Comparison of ENCODE assay signal across 23 cellular contexts in genomic region chr15:35717721-35718120, GRCh38.
"Had no signal": no experiment of that assay in that cellular context is flagged by ENCODE, and none has a peak within 500 bp of the region (broad histone marks: within the 10 kb centered on the region; RNA-seq: fewer than 3 reads in every experiment).

No MANE protein-coding gene starts in this region.

- H3K4me1 ChIP-seq: suprapubic skin, thyroid gland, upper lobe of left lung, uterus had no signal

- H3K4me1 Mint-ChIP-seq: naive thymus-derived CD4-positive, alpha-beta T cell; neural crest cell; stimulated activated effector memory CD8-positive, alpha-beta T cell treated with anti-CD3 and anti-CD28 coated beads, Interleukin-12 subunit alpha, Interleukin-12 subunit beta, amount 100 ng/mL, for 72 hours had no signal

- H3K27me3 Mint-ChIP-seq: progenitor cell of endocrine pancreas had no signal

- H3K27ac Mint-ChIP-seq: endodermal cell; naive thymus-derived CD4-positive, alpha-beta T cell; progenitor cell of endocrine pancreas; stimulated activated effector memory CD8-positive, alpha-beta T cell treated with anti-CD3 and anti-CD28 coated beads, Interleukin-12 subunit alpha, Interleukin-12 subunit beta, amount 100 ng/mL, for 72 hours had no signal

- H3K4me3 ChIP-seq: coronary artery, lung, ovary, smooth muscle cell, suprapubic skin, thyroid gland, upper lobe of left lung, uterus had no signal

- DNase-seq: effector CD4-positive, alpha-beta T cell; endodermal cell; erythroblast; foreskin keratinocyte; hippocampal formation; islet precursor cell; left ventricle myocardium superior; mesenchymal stem cell; naive thymus-derived CD4-positive, alpha-beta T cell; ovary; stimulated activated CD4-positive, alpha-beta T cell treated with anti-CD3 and anti-CD28 coated beads, Interleukin-4, amount 100 ng/mL, for 1 hour; stimulated activated CD8-positive, alpha-beta memory T cell treated with anti-CD3 and anti-CD28 coated beads, Interleukin-4, amount 100 ng/mL, for 48 hours; stimulated activated naive CD8-positive, alpha-beta T cell treated with anti-CD3 and anti-CD28 coated beads, Interleukin-15, Interleukin-2, amounts not matched to agents 100 U/mL and 50 U/mL, for 24 hours; thyroid gland; upper lobe of left lung; uterus had no signal

- H3K27ac ChIP-seq: coronary artery, foreskin keratinocyte, ovary, suprapubic skin, thyroid gland, upper lobe of left lung had no signal

- H3K4me3 Mint-ChIP-seq: endodermal cell; naive thymus-derived CD4-positive, alpha-beta T cell; neural crest cell; stimulated activated effector memory CD8-positive, alpha-beta T cell treated with anti-CD3 and anti-CD28 coated beads, Interleukin-12 subunit alpha, Interleukin-12 subunit beta, amount 100 ng/mL, for 72 hours had no signal

- H3K27me3 ChIP-seq: foreskin keratinocyte, ovary, suprapubic skin, thyroid gland, upper lobe of left lung, uterus had no signal

- H3K36me3 Mint-ChIP-seq: naive thymus-derived CD4-positive, alpha-beta T cell; stimulated activated effector memory CD8-positive, alpha-beta T cell treated with anti-CD3 and anti-CD28 coated beads, Interleukin-12 subunit alpha, Interleukin-12 subunit beta, amount 100 ng/mL, for 72 hours had no signal

- ATAC-seq: foreskin keratinocyte; left ventricle myocardium superior; naive thymus-derived CD4-positive, alpha-beta T cell; stimulated activated effector memory CD8-positive, alpha-beta T cell treated with anti-CD3 and anti-CD28 coated beads, Interleukin-12 subunit alpha, Interleukin-12 subunit beta, amount 100 ng/mL, for 72 hours; stimulated activated naive CD8-positive, alpha-beta T cell treated with anti-CD3 and anti-CD28 coated beads, Interleukin-15, Interleukin-2, amounts not matched to agents 100 U/mL and 50 U/mL, for 24 hours had no signal

- H3K4me2 ChIP-seq: smooth muscle cell had no signal

- H3K36me3 ChIP-seq: ovary, suprapubic skin, thyroid gland, upper lobe of left lung, uterus had no signal
